2 cellular contexts compared by ENCODE assay signal in genomic region chr13:21120191-21120590, GRCh38.
A peak's percentile ranks its signal among the peaks of the same experiment; 100 is the strongest.
TF ChIP-seq lines count a peak whose summit lies in the region.

No MANE protein-coding gene starts in this region.

TF ChIP-seq in K562, 482 proteins besides CTCF, POLR2A, EP300 and RAD21:
- TF ChIP-seq ARHGAP35 (IDR thresholded peaks at IDR 0.05; ENCODE audit: partially characterized antibody) (no peak), POLR2H (tag; IDR thresholded peaks at IDR 0.05; ENCODE audit: low read depth) (peak; percentile 39; the same call in 1 of the 2 replicates), TRIM24 (IDR thresholded peaks at IDR 0.05) (peak; percentile 74 to 86; a peak in 2 of 4 replicates), ATF3 (IDR thresholded peaks at IDR 0.05) (peak; percentile 72; the same call in 1 of the 2 replicates), ATF3 (CRISPR knock-in tag; conservative IDR thresholded peaks at IDR 0.05) (no peak), CCAR2 (IDR thresholded peaks at IDR 0.05; ENCODE audit: low read depth, low read length) (no peak), RREB1 (CRISPR knock-in tag; IDR thresholded peaks at IDR 0.05) (no peak), HMG20B (CRISPR knock-in tag; IDR thresholded peaks at IDR 0.05) (no peak), ZNF175 (CRISPR knock-in tag; IDR thresholded peaks at IDR 0.05; ENCODE audit: low read depth) (peak; percentile 32; the same call in 1 of the 2 replicates), CXXC5 (CRISPR knock-in tag; IDR thresholded peaks at IDR 0.05) (peak; percentile 20; the same call in 1 of the 2 replicates), ATF4 (CRISPR knock-in tag; IDR thresholded peaks at IDR 0.05) (peak; percentile 79), CEBPG (CRISPR knock-in tag; IDR thresholded peaks at IDR 0.05) (peak; percentile 70), CEBPG (tag; conservative IDR thresholded peaks at IDR 0.05 in 1 of 2, IDR thresholded peaks at IDR 0.05 in 1 of 2) (peak; percentile 53 to 92), SIX5 (IDR thresholded peaks at IDR 0.05; ENCODE audit: borderline replicate concordance in 1 of 2, insufficient read depth in 1 of 2, low read depth in 1 of 2, low read length in 2 of 2) (no peak), HDAC8 (tag; IDR thresholded peaks at IDR 0.05) (no peak)

TF ChIP-seq in HEK293T, 16 proteins besides CTCF, POLR2A, EP300 and RAD21:
- TF ChIP-seq FOXK2 (IDR thresholded peaks at IDR 0.05) (no peak), CTBP1 (IDR thresholded peaks at IDR 0.05; ENCODE audit: borderline replicate concordance) (no peak), TARDBP (IDR thresholded peaks at IDR 0.05) (no peak), HDGF (IDR thresholded peaks at IDR 0.05; ENCODE audit: borderline replicate concordance) (no peak), FOXA1 (IDR thresholded peaks at IDR 0.05) (no peak), ZNF384 (IDR thresholded peaks at IDR 0.05) (no peak), FOXM1 (IDR thresholded peaks at IDR 0.05; ENCODE audit: borderline replicate concordance) (no peak), SP1 (IDR thresholded peaks at IDR 0.05) (no peak), SUZ12 (IDR thresholded peaks at IDR 0.05) (no peak), L3MBTL2 (conservative IDR thresholded peaks at IDR 0.05) (no peak), ARNT (IDR thresholded peaks at IDR 0.05) (no peak), NFRKB (IDR thresholded peaks at IDR 0.05) (no peak), ELF4 (IDR thresholded peaks at IDR 0.05) (no peak), BHLHE40 (IDR thresholded peaks at IDR 0.05; ENCODE audit: borderline replicate concordance) (no peak), LEF1 (IDR thresholded peaks at IDR 0.05; ENCODE audit: borderline replicate concordance) (no peak)
- TF ChIP-seq, protein P1, sequence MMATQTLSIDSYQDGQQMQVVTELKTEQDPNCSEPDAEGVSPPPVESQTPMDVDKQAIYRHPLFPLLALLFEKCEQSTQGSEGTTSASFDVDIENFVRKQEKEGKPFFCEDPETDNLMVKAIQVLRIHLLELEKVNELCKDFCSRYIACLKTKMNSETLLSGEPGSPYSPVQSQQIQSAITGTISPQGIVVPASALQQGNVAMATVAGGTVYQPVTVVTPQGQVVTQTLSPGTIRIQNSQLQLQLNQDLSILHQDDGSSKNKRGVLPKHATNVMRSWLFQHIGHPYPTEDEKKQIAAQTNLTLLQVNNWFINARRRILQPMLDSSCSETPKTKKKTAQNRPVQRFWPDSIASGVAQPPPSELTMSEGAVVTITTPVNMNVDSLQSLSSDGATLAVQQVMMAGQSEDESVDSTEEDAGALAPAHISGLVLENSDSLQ (IDR thresholded peaks at IDR 0.05) = no peak
